9 cellular contexts compared by ENCODE assay signal in genomic region chr2:232440220-232441018, GRCh38. TPM values are rescaled to one million over a fixed set of nuclear protein-coding genes. Genes with fewer than 3 reads are reported as not detected.
DNase-seq lines count a peak whose midpoint lies in the region; ATAC-seq and TF ChIP-seq lines count a peak whose summit lies in the region.
"Not testable (repeated sequence)": the region's sequence is repeated elsewhere in the genome, so short reads cannot be mapped to it uniquely, and the experiment has no call there.
"Had no signal": no experiment of that assay in that cellular context is flagged by ENCODE, and none has a peak within 500 bp of the region (broad histone marks: within the 10 kb centered on the region; RNA-seq: fewer than 3 reads in every experiment).

No MANE protein-coding gene starts in this region.

- H3K36me3 Mint-ChIP-seq in CD4-positive, alpha-beta T cell (ENCODE audit: low read depth), result not testable (repeated sequence)

- H3K27ac ChIP-seq in CD4-positive, alpha-beta T cell (ENCODE audit: low read depth, low read length), result not testable (repeated sequence)

- peak; percentile 78 for TF ChIP-seq CTCF in CD4-positive, alpha-beta T cell (IDR thresholded peaks at IDR 0.05)

- ATAC-seq in CD4-positive, alpha-beta T cell (ENCODE audit: poor library complexity), result peak; percentile 92
- peak; percentile 76 for ATAC-seq in GM19455 (IDR thresholded peaks at IDR 0.05; ENCODE audit: unreplicated experiment)

- not testable (repeated sequence) for H3K9me3 ChIP-seq in CD4-positive, alpha-beta T cell (ENCODE audit: control insufficient read depth, low read length)

- not testable (repeated sequence) for H3K4me1 Mint-ChIP-seq in CD4-positive, alpha-beta T cell (ENCODE audit: low read depth)

- POLR2A ChIA-PET in CD4-positive, alpha-beta T cell (lab: Charles Lee), result not testable (repeated sequence)

- DNase-seq in CD4-positive, alpha-beta T cell, result peak; percentile 73 to 91 (median 84)
- DNase-seq in HS-5 (ENCODE audit: low read depth), result peak; percentile 26
- DNase-seq in NOMO-1 (lab: John Stamatoyannopoulos, UW; ENCODE audit: unreplicated experiment in 2 of 2), result peak; percentile 46 to 64
- peak; percentile 66 to 77 for DNase-seq in activated CD8-positive, alpha-beta memory T cell treated with anti-CD3 and anti-CD28 coated beads for 1 hour (ENCODE audit: extremely low read depth in 1 of 2, low read depth in 1 of 2)
- DNase-seq in effector CD4-positive, alpha-beta T cell, result peak; percentile 84
- DNase-seq in medulla oblongata (ENCODE audit: extremely low spot score), result peak; percentile 76
- DNase-seq in stimulated activated CD8-positive, alpha-beta memory T cell treated with anti-CD3 and anti-CD28 coated beads, Interleukin-12 subunit alpha, Interleukin-12 subunit beta, amount 100 ng/mL, for 24 hours (ENCODE audit: extremely low read depth), result peak; percentile 54

- not testable (repeated sequence) for H3K27me3 Mint-ChIP-seq in CD4-positive, alpha-beta T cell

- intact Hi-C loops in CD4-positive, alpha-beta T cell (cut with DNase I, micrococcal nuclease), result loop anchor here (1.0 to 10.0 kb wide), 5 partner anchors 106 to 534 kb away; partner anchors contain the start of gene NPPC (in 1 of the 2)

- CTCF ChIA-PET in CD4-positive, alpha-beta T cell (lab: Charles Lee), result interaction anchor here (1.3 to 1.8 kb wide), 2 partner anchors 11 to 534 kb away, joined by 4 to 7 read pairs; no protein-coding TSS in a partner anchor

- H3K27ac Mint-ChIP-seq in CD4-positive, alpha-beta T cell, result not testable (repeated sequence)

- H3K9me3 Mint-ChIP-seq in CD4-positive, alpha-beta T cell, result not testable (repeated sequence)

- H3K4me3 Mint-ChIP-seq in CD4-positive, alpha-beta T cell, result not testable (repeated sequence)

- not testable (repeated sequence) for H3K27me3 ChIP-seq in CD4-positive, alpha-beta T cell (ENCODE audit: control insufficient read depth, insufficient read depth, low read length)

RNA-seq across cellular contexts. Expression of gene ALPI, which starts 15.5 kb away (rescaled TPM):
- total RNA-seq in CD4-positive, alpha-beta T cell, result not detected

RNA-seq across cellular contexts. Expression of gene ALPG, which starts 33.8 kb away (rescaled TPM):
- not detected for total RNA-seq in CD4-positive, alpha-beta T cell
- total RNA-seq: mesenteric fat pad had no signal

RNA-seq across cellular contexts. Expression of gene ECEL1, which starts 47.2 kb away (rescaled TPM):
- not detected for total RNA-seq in CD4-positive, alpha-beta T cell

Comparison
In these comparisons a context has a peak if more than half of its experiments do, and no peak if none do; other contexts are left out.
1. DNase-seq: peak in every context shown above with its lines; median percentile 84 in effector CD4-positive, alpha-beta T cell; 84 in CD4-positive, alpha-beta T cell; 76 in medulla oblongata; 72 in activated CD8-positive, alpha-beta memory T cell treated with anti-CD3 and anti-CD28 coated beads for 1 hour; 55 in NOMO-1; 54 in stimulated activated CD8-positive, alpha-beta memory T cell treated with anti-CD3 and anti-CD28 coated beads, Interleukin-12 subunit alpha, Interleukin-12 subunit beta, amount 100 ng/mL, for 24 hours; 26 in HS-5.